13 cellular contexts compared by ENCODE assay signal in genomic region chr2:239258248-239258647, GRCh38.
A peak's percentile ranks its signal among the peaks of the same experiment; 100 is the strongest.
DNase-seq lines count a peak whose midpoint lies in the region; ATAC-seq and TF ChIP-seq lines count a peak whose summit lies in the region.
"Had no signal": no experiment of that assay in that cellular context is flagged by ENCODE, and none has a peak within 500 bp of the region (broad histone marks: within the 10 kb centered on the region; RNA-seq: fewer than 3 reads in every experiment).

No MANE protein-coding gene starts in this region.

- peak overlapping the region; percentile 4 for H2BK5ac ChIP-seq in mesenchymal stem cell (ENCODE audit: low read depth, low read length, poor library complexity, severe bottlenecking)

- no peak overlapping the region for H2BK120ac ChIP-seq in mesenchymal stem cell (ENCODE audit: low read depth, low read length)

- peaks cover 84% of the 10 kb centered on the region for H3K4me1 Mint-ChIP-seq in activated naive CD4-positive, alpha-beta T cell treated with anti-CD3 and anti-CD28 coated beads for 36 hours (ENCODE audit: low read depth)
- peaks cover 84% of the 10 kb centered on the region for H3K4me1 Mint-ChIP-seq in activated CD4-positive, alpha-beta memory T cell treated with anti-CD3 and anti-CD28 coated beads for 36 hours (ENCODE audit: low read depth)
- H3K4me1 Mint-ChIP-seq in Calu3 (ENCODE audit: low read depth, unreplicated experiment): peaks cover 11% of the 10 kb centered on the region

- peak overlapping the region; percentile 85 for H3K27ac Mint-ChIP-seq in activated naive CD4-positive, alpha-beta T cell treated with anti-CD3 and anti-CD28 coated beads for 36 hours
- peak overlapping the region; percentile 79 for H3K27ac Mint-ChIP-seq in activated CD4-positive, alpha-beta memory T cell treated with anti-CD3 and anti-CD28 coated beads for 36 hours
- no peak overlapping the region for H3K27ac Mint-ChIP-seq in Calu3 (ENCODE audit: unreplicated experiment)

- peaks cover 51% of the 10 kb centered on the region for H3K79me1 ChIP-seq in mesenchymal stem cell (replicated peaks; ENCODE audit: low read length, poor library complexity, severe bottlenecking)

- H3K27me3 ChIP-seq in mesenchymal stem cell (ENCODE audit: control insufficient read depth in 1 of 2, insufficient read depth in 1 of 2, low read length in 2 of 2): no peaks in the 10 kb centered on the region
- no peaks in the 10 kb centered on the region for H3K27me3 ChIP-seq in upper lobe of left lung
- H3K27me3 ChIP-seq: esophagus muscularis mucosa, ovary, uterus had no signal

- H3K9me3 ChIP-seq in mesenchymal stem cell (ENCODE audit: control insufficient read depth, low read length) (no peaks in the 10 kb centered on the region), upper lobe of left lung (no peaks in the 10 kb centered on the region)

- no peak for TF ChIP-seq POLR2A in upper lobe of left lung (IDR thresholded peaks at IDR 0.05)

- H3K4me3 Mint-ChIP-seq in activated naive CD4-positive, alpha-beta T cell treated with anti-CD3 and anti-CD28 coated beads for 36 hours: peak overlapping the region; percentile 15
- H3K4me3 Mint-ChIP-seq in activated CD4-positive, alpha-beta memory T cell treated with anti-CD3 and anti-CD28 coated beads for 36 hours: peak overlapping the region; percentile 20
- no peak overlapping the region for H3K4me3 Mint-ChIP-seq in Calu3 (ENCODE audit: low read depth, unreplicated experiment)

- H3K36me3 ChIP-seq in mesenchymal stem cell (ENCODE audit: control insufficient read depth in 1 of 2, insufficient read depth in 2 of 2, low read depth in 1 of 2, low read length in 2 of 2): no peaks in the 10 kb centered on the region
- H3K36me3 ChIP-seq in upper lobe of left lung: no peaks in the 10 kb centered on the region
- H3K36me3 ChIP-seq: esophagus muscularis mucosa, ovary, uterus had no signal

- H3K4ac ChIP-seq in mesenchymal stem cell (ENCODE audit: low read depth in 1 of 2, low read length in 2 of 2): peak overlapping the region in 1 of 2 experiments; percentile 31

- DNase-seq in activated naive CD4-positive, alpha-beta T cell treated with anti-CD3 and anti-CD28 coated beads for 36 hours: peak; percentile 80
- no peak for DNase-seq in activated naive CD4-positive, alpha-beta T cell treated with anti-CD3 and anti-CD28 coated beads, Interleukin-2, amount 50 U/mL, for 16 hours
- peak; percentile 75 for DNase-seq in activated CD4-positive, alpha-beta memory T cell treated with anti-CD3 and anti-CD28 coated beads for 36 hours
- DNase-seq in mesenchymal stem cell (no peak), upper lobe of left lung (no peak), NCI-H2227 (lab: John Stamatoyannopoulos, UW; ENCODE audit: unreplicated experiment) (no peak), NCI-H774 (lab: John Stamatoyannopoulos, UW) (no peak), Calu3 (no peak)
- DNase-seq: NCI-H187, uterus had no signal

- peak overlapping the region; percentile 87 for H2AK5ac ChIP-seq in mesenchymal stem cell (ENCODE audit: low read length, severe bottlenecking)

- H3K9ac ChIP-seq in mesenchymal stem cell (ENCODE audit: low read length): no peak overlapping the region
- H3K9ac ChIP-seq: GM23248 had no signal

- peak overlapping the region; percentile 31 to 83 for H2BK12ac ChIP-seq in mesenchymal stem cell (ENCODE audit: low read length in 2 of 2)

- WGBS in mesenchymal stem cell: 77% methylated on average over 6 of the region's 8 CpGs
- WGBS in upper lobe of left lung, 2 donors: 68 to 84% methylated on average over 8 of the region's 8 CpGs

- H3K14ac ChIP-seq in mesenchymal stem cell (ENCODE audit: low read length in 2 of 2): no peak overlapping the region

- no peaks in the 10 kb centered on the region for H3K27me3 Mint-ChIP-seq in activated naive CD4-positive, alpha-beta T cell treated with anti-CD3 and anti-CD28 coated beads for 36 hours (ENCODE audit: low read depth)
- no peaks in the 10 kb centered on the region for H3K27me3 Mint-ChIP-seq in activated CD4-positive, alpha-beta memory T cell treated with anti-CD3 and anti-CD28 coated beads for 36 hours
- H3K27me3 Mint-ChIP-seq in Calu3 (ENCODE audit: unreplicated experiment): no peaks in the 10 kb centered on the region

- no peak for TF ChIP-seq EP300 in upper lobe of left lung (IDR thresholded peaks at IDR 0.05)

- H3K18ac ChIP-seq in mesenchymal stem cell (ENCODE audit: low read depth in 1 of 2, low read length in 2 of 2): peak overlapping the region in 1 of 2 experiments; percentile 41

- H3K4me3 ChIP-seq in mesenchymal stem cell (ENCODE audit: insufficient read depth in 1 of 2, low read depth in 1 of 2, low read length in 2 of 2) (no peak overlapping the region), upper lobe of left lung (no peak overlapping the region)
- H3K4me3 ChIP-seq: esophagus muscularis mucosa, GM23248, ovary, uterus had no signal

- H3K9me3 Mint-ChIP-seq in activated naive CD4-positive, alpha-beta T cell treated with anti-CD3 and anti-CD28 coated beads for 36 hours: peaks cover 2% of the 10 kb centered on the region
- H3K9me3 Mint-ChIP-seq in activated CD4-positive, alpha-beta memory T cell treated with anti-CD3 and anti-CD28 coated beads for 36 hours: peaks cover 8% of the 10 kb centered on the region
- H3K9me3 Mint-ChIP-seq in Calu3 (ENCODE audit: low read depth, unreplicated experiment): peaks cover 6% of the 10 kb centered on the region

- POLR2A ChIA-PET in activated CD4-positive, alpha-beta memory T cell treated with anti-CD3 and anti-CD28 coated beads for 36 hours (lab: Charles Lee): interaction anchor here (0.7 kb wide), 1 partner anchor 42 kb away, joined by 3 read pairs; no protein-coding TSS in a partner anchor

- CTCF ChIA-PET in activated naive CD4-positive, alpha-beta T cell treated with anti-CD3 and anti-CD28 coated beads for 36 hours (lab: Charles Lee): no interaction called here
- CTCF ChIA-PET in activated CD4-positive, alpha-beta memory T cell treated with anti-CD3 and anti-CD28 coated beads for 36 hours (lab: Charles Lee): no interaction called here
- CTCF ChIA-PET in Calu3 (lab: Charles Lee): interaction anchor here (1.2 kb wide), 1 partner anchor 9 kb away, joined by 3 read pairs; no protein-coding TSS in a partner anchor

- peaks cover 4% of the 10 kb centered on the region for H3K36me3 Mint-ChIP-seq in activated naive CD4-positive, alpha-beta T cell treated with anti-CD3 and anti-CD28 coated beads for 36 hours (ENCODE audit: low read depth)
- H3K36me3 Mint-ChIP-seq in activated CD4-positive, alpha-beta memory T cell treated with anti-CD3 and anti-CD28 coated beads for 36 hours: peaks cover 9% of the 10 kb centered on the region
- no peaks in the 10 kb centered on the region for H3K36me3 Mint-ChIP-seq in Calu3 (ENCODE audit: insufficient read depth, unreplicated experiment)

- TF ChIP-seq CTCF in upper lobe of left lung (IDR thresholded peaks at IDR 0.05): no peak
- TF ChIP-seq CTCF in Calu3 (IDR thresholded peaks at IDR 0.05; ENCODE audit: unreplicated experiment): no peak

- H3K4me2 ChIP-seq in mesenchymal stem cell (ENCODE audit: low read length, poor library complexity, severe bottlenecking): no peak overlapping the region

- H3K27ac ChIP-seq in mesenchymal stem cell (ENCODE audit: low read length, poor library complexity, severe bottlenecking): no peak overlapping the region
- H3K27ac ChIP-seq in upper lobe of left lung: peak overlapping the region; percentile 3 to 80 (median 34)
- H3K27ac ChIP-seq: ovary, uterus had no signal

- H4K8ac ChIP-seq in mesenchymal stem cell (ENCODE audit: low read length): peak overlapping the region; percentile 80

- H3K23ac ChIP-seq in mesenchymal stem cell (ENCODE audit: low read length in 2 of 2): no peak overlapping the region

- no peak for ATAC-seq in upper lobe of left lung (ENCODE audit: low FRiP score in 2 of 2)

- H2BK15ac ChIP-seq in mesenchymal stem cell (ENCODE audit: low read depth, poor library complexity, severe bottlenecking): no peak overlapping the region

- intact Hi-C loops in activated naive CD4-positive, alpha-beta T cell treated with anti-CD3 and anti-CD28 coated beads for 36 hours (cut with micrococcal nuclease): loop anchor here (1.0 to 5.0 kb wide), 4 partner anchors 11 to 291 kb away; no protein-coding TSS in a partner anchor
- intact Hi-C loops in activated CD4-positive, alpha-beta memory T cell treated with anti-CD3 and anti-CD28 coated beads for 36 hours (cut with micrococcal nuclease): loop anchor here (1.0 to 5.0 kb wide), 4 partner anchors 27 to 123 kb away; no protein-coding TSS in a partner anchor
- intact Hi-C loops in Calu3 (cut with micrococcal nuclease; ENCODE audit: unreplicated experiment): no loop called here

- no TSS peak for BruUV-seq in Calu3 (replicated peaks; lab: Mats Ljungman, UMichigan)

- H2AFZ ChIP-seq in mesenchymal stem cell (ENCODE audit: low read depth, low read length): no peak overlapping the region
- H2AFZ ChIP-seq: GM23248 had no signal

- H3K4me1 ChIP-seq in mesenchymal stem cell (ENCODE audit: control insufficient read depth, insufficient read depth, low read depth, low read length) (peaks cover 11% of the 10 kb centered on the region), upper lobe of left lung (peaks cover 17 to 46% (median 26%) of the 10 kb centered on the region in 4 donors)

- H4K91ac ChIP-seq in mesenchymal stem cell (ENCODE audit: low read length): no peak overlapping the region

Comparison
In these comparisons a context has a peak if more than half of its experiments do, and no peak if none do; other contexts are left out.
1. DNase-seq: peak in activated naive CD4-positive, alpha-beta T cell treated with anti-CD3 and anti-CD28 coated beads for 36 hours (single experiment) and activated CD4-positive, alpha-beta memory T cell treated with anti-CD3 and anti-CD28 coated beads for 36 hours (single experiment); none in activated naive CD4-positive, alpha-beta T cell treated with anti-CD3 and anti-CD28 coated beads, Interleukin-2, amount 50 U/mL, for 16 hours (single experiment), mesenchymal stem cell (single experiment), upper lobe of left lung (0 of 2), NCI-H2227 (single experiment), NCI-H774 (single experiment) and Calu3 (single experiment).